In the genomic region with DNA sequence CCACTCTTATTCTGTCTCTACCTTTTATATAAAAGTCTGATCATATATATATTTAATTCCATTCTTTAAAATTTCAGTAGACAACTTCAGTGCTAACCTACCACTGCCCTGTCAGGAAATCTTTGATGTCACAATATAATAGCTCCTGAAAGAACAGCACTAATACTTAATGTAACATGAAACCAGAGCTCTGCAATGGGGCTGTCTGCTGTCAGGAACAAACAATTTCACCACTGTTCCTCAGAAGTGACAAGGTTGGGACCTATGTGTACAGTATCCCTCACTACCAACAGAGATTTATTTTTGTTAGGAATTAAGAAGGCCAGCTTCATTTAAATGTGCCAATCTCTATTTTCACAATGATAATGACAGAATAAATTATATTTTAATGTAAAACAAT, we compare ENCODE assay signal across 1 cellular context.
TF ChIP-seq lines count a peak whose summit lies in the region.

No MANE protein-coding gene starts in this region.

TF ChIP-seq in neural cell, 6 proteins besides CTCF, POLR2A, EP300 and RAD21 (continued from another document):
- TF ChIP-seq, protein P1, sequence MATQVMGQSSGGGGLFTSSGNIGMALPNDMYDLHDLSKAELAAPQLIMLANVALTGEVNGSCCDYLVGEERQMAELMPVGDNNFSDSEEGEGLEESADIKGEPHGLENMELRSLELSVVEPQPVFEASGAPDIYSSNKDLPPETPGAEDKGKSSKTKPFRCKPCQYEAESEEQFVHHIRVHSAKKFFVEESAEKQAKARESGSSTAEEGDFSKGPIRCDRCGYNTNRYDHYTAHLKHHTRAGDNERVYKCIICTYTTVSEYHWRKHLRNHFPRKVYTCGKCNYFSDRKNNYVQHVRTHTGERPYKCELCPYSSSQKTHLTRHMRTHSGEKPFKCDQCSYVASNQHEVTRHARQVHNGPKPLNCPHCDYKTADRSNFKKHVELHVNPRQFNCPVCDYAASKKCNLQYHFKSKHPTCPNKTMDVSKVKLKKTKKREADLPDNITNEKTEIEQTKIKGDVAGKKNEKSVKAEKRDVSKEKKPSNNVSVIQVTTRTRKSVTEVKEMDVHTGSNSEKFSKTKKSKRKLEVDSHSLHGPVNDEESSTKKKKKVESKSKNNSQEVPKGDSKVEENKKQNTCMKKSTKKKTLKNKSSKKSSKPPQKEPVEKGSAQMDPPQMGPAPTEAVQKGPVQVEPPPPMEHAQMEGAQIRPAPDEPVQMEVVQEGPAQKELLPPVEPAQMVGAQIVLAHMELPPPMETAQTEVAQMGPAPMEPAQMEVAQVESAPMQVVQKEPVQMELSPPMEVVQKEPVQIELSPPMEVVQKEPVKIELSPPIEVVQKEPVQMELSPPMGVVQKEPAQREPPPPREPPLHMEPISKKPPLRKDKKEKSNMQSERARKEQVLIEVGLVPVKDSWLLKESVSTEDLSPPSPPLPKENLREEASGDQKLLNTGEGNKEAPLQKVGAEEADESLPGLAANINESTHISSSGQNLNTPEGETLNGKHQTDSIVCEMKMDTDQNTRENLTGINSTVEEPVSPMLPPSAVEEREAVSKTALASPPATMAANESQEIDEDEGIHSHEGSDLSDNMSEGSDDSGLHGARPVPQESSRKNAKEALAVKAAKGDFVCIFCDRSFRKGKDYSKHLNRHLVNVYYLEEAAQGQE (IDR thresholded peaks at IDR 0.05; ENCODE audit: borderline replicate concordance) = no peak
- no peak for TF ChIP-seq POLR2AphosphoS5 (IDR thresholded peaks at IDR 0.05)
